In the genomic region with DNA sequence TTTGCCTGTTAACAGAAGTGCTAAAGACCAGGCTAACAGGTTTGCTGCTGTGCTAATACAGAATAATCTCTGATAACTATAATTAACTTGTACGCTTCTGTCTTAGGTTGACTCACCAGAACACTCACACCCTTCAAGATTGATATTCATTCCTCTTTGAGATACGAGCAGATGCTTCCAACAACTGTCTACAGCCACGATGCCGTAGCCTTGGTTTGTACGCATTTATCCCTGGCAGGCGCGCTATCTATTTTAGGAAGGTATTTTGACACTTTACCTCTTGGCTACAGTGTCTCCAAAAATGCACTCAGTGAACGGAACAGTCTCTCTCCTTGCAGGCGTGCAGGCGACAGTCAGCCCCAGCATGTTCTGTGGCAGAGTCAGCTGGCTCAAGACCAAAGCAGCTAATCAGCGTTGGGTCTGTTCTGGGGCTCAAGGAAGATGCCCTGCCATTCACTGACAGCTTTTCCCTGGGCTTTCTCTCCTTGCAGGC, we compare ENCODE assay signal across 15 cellular contexts.
DNase-seq lines count a peak whose midpoint lies in the region; ATAC-seq, FAIRE-seq and TF ChIP-seq lines count a peak whose summit lies in the region.
"Had no signal": no experiment of that assay in that cellular context is flagged by ENCODE, and none has a peak within 500 bp of the region (broad histone marks: within the 10 kb centered on the region; RNA-seq: fewer than 3 reads in every experiment).

No MANE protein-coding gene starts in this region.

- H3K9me3 ChIP-seq in SJCRH30 (replicated peaks) (no peaks in the 10 kb centered on the region), HepG2 (ENCODE audit: low read length) (no peaks in the 10 kb centered on the region)

- in situ Hi-C loops in HepG2 (cut with HindIII; ENCODE audit: extremely low pct_ligation_motif_present, low pct_unique_long_range_greater_than_20kb): no loop called here

- TF ChIP-seq POLR2A in HepG2 (IDR thresholded peaks at IDR 0.05; ENCODE audit: insufficient read depth in 1 of 2, low read depth in 2 of 2, low read length in 2 of 2) (no peak), H54 (IDR thresholded peaks at IDR 0.05; ENCODE audit: low read depth, low read length) (no peak)

- TF ChIP-seq CTCF in HepG2 (CRISPR knock-in tag; IDR thresholded peaks at IDR 0.05): no peak

- intact Hi-C loops in Right ventricle myocardium superior (cut with DNase I) (no loop called here), HepG2 (cut with micrococcal nuclease; ENCODE audit: unreplicated experiment) (no loop called here)

- H3K4me3 ChIP-seq in SJCRH30 (no peak overlapping the region), HepG2 (replicated peaks in 1 of 3; ENCODE audit: insufficient read depth in 1 of 3, low read depth in 2 of 3, low read length in 3 of 3) (no peak overlapping the region)

- TF ChIP-seq EP300 in HepG2 (IDR thresholded peaks at IDR 0.05; ENCODE audit: low read depth in 2 of 2, low read length in 2 of 2) (no peak), HepG2 (CRISPR knock-in tag; IDR thresholded peaks at IDR 0.05; ENCODE audit: borderline replicate concordance) (no peak)

- BruUV-seq in HepG2 (replicated peaks; lab: Mats Ljungman, UMichigan): no TSS peak

- FAIRE-seq in HepG2 (lab: Jason Lieb, UNC) (no peak), H54 (lab: Jason Lieb, UNC) (no peak)

- H3K36me3 ChIP-seq in SJCRH30 (no peaks in the 10 kb centered on the region), HepG2 (replicated peaks in 1 of 2; ENCODE audit: control insufficient read depth in 1 of 2, insufficient read depth in 2 of 2, low read length in 2 of 2) (no peaks in the 10 kb centered on the region)

- no peaks in the 10 kb centered on the region for H3K79me2 ChIP-seq in HepG2 (ENCODE audit: insufficient read depth, low read length)

- TF ChIP-seq RAD21 in HepG2 (CRISPR knock-in tag; IDR thresholded peaks at IDR 0.05): no peak

- no peak overlapping the region for H3K9ac ChIP-seq in HepG2 (ENCODE audit: insufficient read depth, low read depth, low read length)

- no peaks in the 10 kb centered on the region for H4K20me1 ChIP-seq in HepG2 (ENCODE audit: insufficient read depth, low read length)

- H3K27ac ChIP-seq in SJCRH30: no peak overlapping the region
- no peak overlapping the region for H3K27ac ChIP-seq in HepG2 (ENCODE audit: extremely low read length, insufficient read depth, low read length)

- WGBS in HepG2 (ENCODE audit: low lambda C conversion rate): 36% methylated on average over 8 of the region's 11 CpGs

- H3K27me3 ChIP-seq in SJCRH30 (no peaks in the 10 kb centered on the region), HepG2 (ENCODE audit: control insufficient read depth in 1 of 2, insufficient read depth in 2 of 2, low read length in 2 of 2) (peaks cover 0 to 3% of the 10 kb centered on the region in 2 experiments; a peak in 1 of 5 replicates)

- H3K4me1 ChIP-seq in SJCRH30 (no peaks in the 10 kb centered on the region; the same call in 1 of the 2 replicates), HepG2 (ENCODE audit: insufficient read depth, low read length) (no peaks in the 10 kb centered on the region)

- H3K4me2 ChIP-seq in HepG2 (ENCODE audit: low read depth, low read length): no peak overlapping the region

- H2AFZ ChIP-seq in HepG2 (ENCODE audit: low read length): no peak overlapping the region

- CTCF ChIA-PET in HepG2 (lab: Yijun Ruan, JAX; ENCODE audit: low intra/inter-chr PET ratio, low total read pairs): no interaction called here

- ATAC-seq in Right ventricle myocardium superior (ENCODE audit: poor library complexity) (peak; percentile 96), GM19035 (IDR thresholded peaks at IDR 0.05; ENCODE audit: unreplicated experiment) (no peak), HepG2 (no peak), GM21526 (IDR thresholded peaks at IDR 0.05; ENCODE audit: low FRiP score, unreplicated experiment) (no peak)
- ATAC-seq: natural killer cell treated with Interleukin-12 subunit alpha and Interleukin-12 subunit beta and Interleukin-15 and Interleukin-18, amount 100 ng/mL, for 72 hours had no signal

- POLR2A ChIA-PET in HepG2 (lab: Yijun Ruan, JAX): no interaction called here

- DNase-seq in AG08395 (ENCODE audit: low spot score): peak; percentile 11
- peak; percentile 17 to 40 for DNase-seq in SJCRH30
- peak; percentile 69 for DNase-seq in Right ventricle myocardium superior
- DNase-seq in occipital lobe (lab: John Stamatoyannopoulos, UW): peak; percentile 22
- DNase-seq in HepG2 (ENCODE audit: low spot score): no peak
- no peak for DNase-seq in H54 (ENCODE audit: insufficient read length, low spot score)
- DNase-seq: activated CD4-positive, alpha-beta memory T cell treated with anti-CD3 and anti-CD28 coated beads for 36 hours; effector memory CD4-positive, alpha-beta T cell; foreskin melanocyte; NCI-H1436 treated with DMSO at 0.1 percent for 48 hours; NCI-H748 treated with DMSO at 0.1 percent for 48 hours; T1000 had no signal

TF ChIP-seq in HepG2, 621 proteins besides CTCF, POLR2A, EP300 and RAD21:
- TF ChIP-seq, protein P1, sequence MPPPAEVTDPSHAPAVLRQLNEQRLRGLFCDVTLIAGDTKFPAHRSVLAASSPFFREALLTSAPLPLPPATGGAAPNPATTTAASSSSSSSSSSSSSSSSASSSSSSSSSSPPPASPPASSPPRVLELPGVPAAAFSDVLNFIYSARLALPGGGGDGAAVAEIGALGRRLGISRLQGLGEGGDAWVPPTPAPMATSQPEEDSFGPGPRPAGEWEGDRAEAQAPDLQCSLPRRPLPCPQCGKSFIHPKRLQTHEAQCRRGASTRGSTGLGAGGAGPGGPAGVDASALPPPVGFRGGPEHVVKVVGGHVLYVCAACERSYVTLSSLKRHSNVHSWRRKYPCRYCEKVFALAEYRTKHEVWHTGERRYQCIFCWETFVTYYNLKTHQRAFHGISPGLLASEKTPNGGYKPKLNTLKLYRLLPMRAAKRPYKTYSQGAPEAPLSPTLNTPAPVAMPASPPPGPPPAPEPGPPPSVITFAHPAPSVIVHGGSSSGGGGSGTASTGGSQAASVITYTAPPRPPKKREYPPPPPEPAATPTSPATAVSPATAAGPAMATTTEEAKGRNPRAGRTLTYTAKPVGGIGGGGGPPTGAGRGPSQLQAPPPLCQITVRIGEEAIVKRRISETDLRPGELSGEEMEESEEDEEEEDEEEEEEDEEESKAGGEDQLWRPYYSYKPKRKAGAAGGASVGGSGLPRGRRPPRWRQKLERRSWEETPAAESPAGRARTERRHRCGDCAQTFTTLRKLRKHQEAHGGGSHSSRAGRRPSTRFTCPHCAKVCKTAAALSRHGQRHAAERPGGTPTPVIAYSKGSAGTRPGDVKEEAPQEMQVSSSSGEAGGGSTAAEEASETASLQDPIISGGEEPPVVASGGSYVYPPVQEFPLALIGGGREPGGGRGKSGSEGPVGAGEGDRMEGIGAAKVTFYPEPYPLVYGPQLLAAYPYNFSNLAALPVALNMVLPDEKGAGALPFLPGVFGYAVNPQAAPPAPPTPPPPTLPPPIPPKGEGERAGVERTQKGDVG (CRISPR knock-in tag; IDR thresholded peaks at IDR 0.05; ENCODE audit: borderline replicate concordance): no peak
- TF ChIP-seq, protein P2, sequence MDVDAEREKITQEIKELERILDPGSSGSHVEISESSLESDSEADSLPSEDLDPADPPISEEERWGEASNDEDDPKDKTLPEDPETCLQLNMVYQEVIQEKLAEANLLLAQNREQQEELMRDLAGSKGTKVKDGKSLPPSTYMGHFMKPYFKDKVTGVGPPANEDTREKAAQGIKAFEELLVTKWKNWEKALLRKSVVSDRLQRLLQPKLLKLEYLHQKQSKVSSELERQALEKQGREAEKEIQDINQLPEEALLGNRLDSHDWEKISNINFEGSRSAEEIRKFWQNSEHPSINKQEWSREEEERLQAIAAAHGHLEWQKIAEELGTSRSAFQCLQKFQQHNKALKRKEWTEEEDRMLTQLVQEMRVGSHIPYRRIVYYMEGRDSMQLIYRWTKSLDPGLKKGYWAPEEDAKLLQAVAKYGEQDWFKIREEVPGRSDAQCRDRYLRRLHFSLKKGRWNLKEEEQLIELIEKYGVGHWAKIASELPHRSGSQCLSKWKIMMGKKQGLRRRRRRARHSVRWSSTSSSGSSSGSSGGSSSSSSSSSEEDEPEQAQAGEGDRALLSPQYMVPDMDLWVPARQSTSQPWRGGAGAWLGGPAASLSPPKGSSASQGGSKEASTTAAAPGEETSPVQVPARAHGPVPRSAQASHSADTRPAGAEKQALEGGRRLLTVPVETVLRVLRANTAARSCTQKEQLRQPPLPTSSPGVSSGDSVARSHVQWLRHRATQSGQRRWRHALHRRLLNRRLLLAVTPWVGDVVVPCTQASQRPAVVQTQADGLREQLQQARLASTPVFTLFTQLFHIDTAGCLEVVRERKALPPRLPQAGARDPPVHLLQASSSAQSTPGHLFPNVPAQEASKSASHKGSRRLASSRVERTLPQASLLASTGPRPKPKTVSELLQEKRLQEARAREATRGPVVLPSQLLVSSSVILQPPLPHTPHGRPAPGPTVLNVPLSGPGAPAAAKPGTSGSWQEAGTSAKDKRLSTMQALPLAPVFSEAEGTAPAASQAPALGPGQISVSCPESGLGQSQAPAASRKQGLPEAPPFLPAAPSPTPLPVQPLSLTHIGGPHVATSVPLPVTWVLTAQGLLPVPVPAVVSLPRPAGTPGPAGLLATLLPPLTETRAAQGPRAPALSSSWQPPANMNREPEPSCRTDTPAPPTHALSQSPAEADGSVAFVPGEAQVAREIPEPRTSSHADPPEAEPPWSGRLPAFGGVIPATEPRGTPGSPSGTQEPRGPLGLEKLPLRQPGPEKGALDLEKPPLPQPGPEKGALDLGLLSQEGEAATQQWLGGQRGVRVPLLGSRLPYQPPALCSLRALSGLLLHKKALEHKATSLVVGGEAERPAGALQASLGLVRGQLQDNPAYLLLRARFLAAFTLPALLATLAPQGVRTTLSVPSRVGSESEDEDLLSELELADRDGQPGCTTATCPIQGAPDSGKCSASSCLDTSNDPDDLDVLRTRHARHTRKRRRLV (CRISPR knock-in tag; IDR thresholded peaks at IDR 0.05): no peak
- TF ChIP-seq CREB1 (IDR thresholded peaks at IDR 0.05): no peak
- TF ChIP-seq CREB1 (CRISPR knock-in tag; IDR thresholded peaks at IDR 0.05): no peak
- no peak for TF ChIP-seq TGIF2 (CRISPR knock-in tag; IDR thresholded peaks at IDR 0.05)

Comparison
In these comparisons a context has a peak if more than half of its experiments do, and no peak if none do; other contexts are left out.
1. DNase-seq: peak in AG08395 (single experiment), SJCRH30 (2 of 2), Right ventricle myocardium superior (single experiment) and occipital lobe (single experiment); none in HepG2 (single experiment) and H54 (single experiment).